Comparison of ENCODE assay signal across 12 cellular contexts in the genomic region with DNA sequence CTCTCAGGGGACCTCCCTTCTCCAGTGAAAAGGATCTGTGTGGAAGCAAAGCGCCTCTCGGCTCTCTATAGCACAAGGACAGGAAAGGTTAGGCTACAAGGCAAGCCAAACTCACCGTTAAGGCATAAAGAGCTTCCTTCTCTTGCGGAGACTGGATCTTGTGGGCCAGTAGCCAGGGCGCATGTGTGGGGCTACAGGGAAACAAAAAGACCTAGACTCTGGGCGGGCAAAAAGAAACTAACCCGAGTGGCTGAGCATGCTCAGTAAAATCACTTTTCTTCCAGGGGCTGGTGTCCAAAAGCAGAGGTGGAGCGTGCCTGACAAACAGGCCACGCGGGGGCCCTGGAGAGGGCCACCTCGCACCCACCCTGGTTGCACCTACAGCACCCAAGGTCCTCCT.
"Had no signal": no experiment of that assay in that cellular context is flagged by ENCODE, and none has a peak within 500 bp of the region (broad histone marks: within the 10 kb centered on the region; RNA-seq: fewer than 3 reads in every experiment).

No MANE protein-coding gene starts in this region.

- FAIRE-seq: bronchial epithelial cell had no signal

- DNase-seq: activated CD4-positive, alpha-beta T cell treated with anti-CD3 and anti-CD28 coated beads, Interleukin-2, amount 50 U/mL, for 4 hours; activated CD4-positive, CD25-positive, alpha-beta regulatory T cell treated with anti-CD3 and anti-CD28 coated beads, Interleukin-2, amount 50 U/mL, for 72 hours; activated gamma-delta T cell; activated naive CD8-positive, alpha-beta T cell treated with anti-CD3 and anti-CD28 coated beads, Interleukin-2, amount 10 ng/mL, durations not matched to agents 7 days and 5 days; activated T-cell treated with anti-CD3 and anti-CD28 coated beads, Interleukin-2, amount 50 U/mL, for 1 hour; gastrocnemius medialis; islet precursor cell; naive thymus-derived CD4-positive, alpha-beta T cell; T-helper 17 cell; transverse colon had no signal

- H3K27ac ChIP-seq: transverse colon had no signal

- ATAC-seq: gastrocnemius medialis; naive thymus-derived CD4-positive, alpha-beta T cell; T-helper 17 cell had no signal

- H3K4me3 ChIP-seq: gastrocnemius medialis, smooth muscle cell, transverse colon had no signal

- H3K9me3 ChIP-seq: gastrocnemius medialis, transverse colon had no signal

- H3K27me3 ChIP-seq: gastrocnemius medialis, transverse colon had no signal

- H3K4me2 ChIP-seq: smooth muscle cell had no signal
